In genomic region chr12:7295529-7295928, GRCh38 we compare ENCODE assay signal across 38 cellular contexts. TPM values are rescaled to one million over a fixed set of nuclear protein-coding genes. Genes with fewer than 3 reads are reported as not detected.
"Had no signal": no experiment of that assay in that cellular context is flagged by ENCODE, and none has a peak within 500 bp of the region (broad histone marks: within the 10 kb centered on the region; RNA-seq: fewer than 3 reads in every experiment).

No MANE protein-coding gene starts in this region.

- H3K36me3 ChIP-seq: MG63 had no signal

- H3K36me3 Mint-ChIP-seq: brain had no signal

- H3K4me3 Mint-ChIP-seq: activated B cell treated with CpG ODN at 0.5 μM for 24 hours; activated CD4-positive, alpha-beta memory T cell treated with anti-CD3 and anti-CD28 coated beads for 36 hours; activated naive CD4-positive, alpha-beta T cell treated with anti-CD3 and anti-CD28 coated beads for 36 hours; activated naive CD8-positive, alpha-beta T cell; activated naive CD8-positive, alpha-beta T cell treated with anti-CD3 and anti-CD28 coated beads, Interleukin-2, amount 50 U/mL, for 24 hours; activated T-cell treated with anti-CD3 and anti-CD28 coated beads, Interleukin-2, amount 50 U/mL, for 4 hours; activated T-helper 1 cell treated with anti-CD3 and anti-CD28 coated beads, Interleukin-12 subunit alpha, Interleukin-12 subunit beta, Interleukin-2, Interleukin-4 antibody, amounts not matched to agents 30 ng/mL and 10 ng/mL and 1 ng/mL, durations not matched to agents 14 hours and 24 hours and 36 hours; brain had no signal

- DNase-seq: activated B cell treated with CpG ODN at 0.5 μM for 24 hours; activated CD4-positive, alpha-beta memory T cell treated with anti-CD3 and anti-CD28 coated beads for 36 hours; activated CD4-positive, alpha-beta T cell treated with anti-CD3 and anti-CD28 coated beads for 4 hours; activated CD4-positive, alpha-beta T cell treated with anti-CD3 and anti-CD28 coated beads, Interleukin-2, amount 50 U/mL, for 1 hour; activated CD4-positive, CD25-positive, alpha-beta regulatory T cell treated with anti-CD3 and anti-CD28 coated beads, Interleukin-2, amount 50 U/mL, for 72 hours; activated CD8-positive, alpha-beta memory T cell treated with anti-CD3 and anti-CD28 coated beads, Interleukin-2, amount 50 U/mL, for 4 hours; activated gamma-delta T cell treated with Interleukin-2 at 50 U/mL for 16 hours; activated naive CD4-positive, alpha-beta T cell treated with anti-CD3 and anti-CD28 coated beads for 36 hours; activated naive CD8-positive, alpha-beta T cell treated with anti-CD3 and anti-CD28 coated beads, Interleukin-2, amount 50 U/mL, for 24 hours; activated T-cell treated with anti-CD3 and anti-CD28 coated beads for 4 hours; activated T-cell treated with anti-CD3 and anti-CD28 coated beads, Interleukin-2, amount 50 U/mL, for 4 hours; anterior cingulate cortex; caudate nucleus; Kasumi-1; MG63; NCI-H1048; NCI-H1105 treated with DMSO at 0.1 percent for 48 hours; NCI-H1436; NCI-H1694; NCI-H1930; NCI-H2081 treated with DMSO at 0.1 percent for 48 hours; NCI-H226; NCI-H446 treated with DMSO at 0.1 percent for 48 hours; NCI-H524; NCI-H748 treated with DMSO at 0.1 percent for 48 hours; NK-92 treated with Interleukin-12 subunit alpha and Interleukin-12 subunit beta, amount 100 ng/mL, for 24 hours; PC-9; SW 1271; T-helper 1 cell; T-helper 2 cell; T-helper 9 cell had no signal

- H3K9me3 Mint-ChIP-seq: activated T-helper 1 cell treated with anti-CD3 and anti-CD28 coated beads, Interleukin-12 subunit alpha, Interleukin-12 subunit beta, Interleukin-2, Interleukin-4 antibody, amounts not matched to agents 30 ng/mL and 10 ng/mL and 1 ng/mL, durations not matched to agents 14 hours and 24 hours and 36 hours had no signal

- H3K27ac Mint-ChIP-seq: activated B cell treated with CpG ODN at 0.5 μM for 24 hours; activated CD4-positive, alpha-beta memory T cell treated with anti-CD3 and anti-CD28 coated beads for 36 hours; activated naive CD4-positive, alpha-beta T cell treated with anti-CD3 and anti-CD28 coated beads for 36 hours; activated naive CD8-positive, alpha-beta T cell; activated naive CD8-positive, alpha-beta T cell treated with anti-CD3 and anti-CD28 coated beads, Interleukin-2, amount 50 U/mL, for 24 hours; activated T-helper 1 cell treated with anti-CD3 and anti-CD28 coated beads, Interleukin-12 subunit alpha, Interleukin-12 subunit beta, Interleukin-2, Interleukin-4 antibody, amounts not matched to agents 30 ng/mL and 10 ng/mL and 1 ng/mL, durations not matched to agents 14 hours and 24 hours and 36 hours; brain had no signal

- H3K4me3 ChIP-seq: MG63, PC-9 had no signal

- H3K4me1 Mint-ChIP-seq: activated B cell treated with CpG ODN at 0.5 μM for 24 hours; activated naive CD8-positive, alpha-beta T cell treated with anti-CD3 and anti-CD28 coated beads, Interleukin-2, amount 50 U/mL, for 24 hours; brain had no signal

- H3K4me2 ChIP-seq: PC-9 had no signal

- H3K27ac ChIP-seq: PC-9, RWPE1, VCaP had no signal

- H2AFZ ChIP-seq: PC-9 had no signal

RNA-seq across cellular contexts. Expression of gene ACSM4, which starts 8.3 kb away (rescaled TPM):
- total RNA-seq: activated B cell treated with CpG ODN at 0.5 μM for 24 hours; activated CD4-positive, alpha-beta memory T cell treated with anti-CD3 and anti-CD28 coated beads for 36 hours; activated naive CD4-positive, alpha-beta T cell treated with anti-CD3 and anti-CD28 coated beads for 36 hours; activated T-cell treated with anti-CD3 and anti-CD28 coated beads, Interleukin-2, amount 50 U/mL, for 4 hours; activated T-helper 1 cell treated with anti-CD3 and anti-CD28 coated beads, Interleukin-12 subunit alpha, Interleukin-12 subunit beta, Interleukin-2, Interleukin-4 antibody, amounts not matched to agents 30 ng/mL and 10 ng/mL and 1 ng/mL, durations not matched to agents 14 hours and 24 hours and 36 hours; bronchial epithelial cell; PC-9; Right ventricle myocardium inferior had no signal
